Comparison of ENCODE assay signal across 7 cellular contexts in the genomic region with DNA sequence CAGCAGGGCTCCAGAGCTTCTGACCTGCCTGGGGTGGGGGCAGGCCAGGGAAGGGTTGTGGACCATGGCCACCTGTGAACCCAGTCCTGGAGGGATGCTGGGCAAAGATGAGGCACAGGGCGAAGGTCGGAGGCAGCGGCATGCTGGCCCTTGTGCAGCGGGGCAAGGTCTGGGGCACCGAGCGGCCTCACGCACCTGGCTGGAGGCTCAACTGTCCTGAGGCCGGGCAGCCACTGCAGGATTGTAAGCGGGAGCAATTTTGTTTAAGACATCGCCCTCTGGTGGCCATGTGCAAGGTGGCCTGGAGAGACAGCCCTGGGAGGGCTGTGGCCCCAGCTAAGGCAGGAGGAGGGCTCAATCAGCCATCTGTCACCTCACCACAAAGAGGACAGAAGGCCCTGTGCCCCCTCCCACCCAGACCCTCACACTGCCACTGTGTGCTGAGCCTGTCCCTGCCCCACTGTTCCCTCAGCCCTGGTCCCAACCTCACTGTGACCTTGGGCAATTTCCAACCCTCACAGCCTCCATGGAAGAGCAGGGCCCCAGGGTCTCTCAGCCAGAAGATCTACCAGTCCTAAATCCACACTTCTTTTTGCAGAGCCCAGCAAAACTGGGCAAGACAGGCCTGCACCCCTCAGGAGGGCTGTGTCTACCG. TPM values are rescaled to one million over a fixed set of nuclear protein-coding genes. Genes with fewer than 3 reads are reported as not detected.
DNase-seq lines count a peak whose midpoint lies in the region; ATAC-seq and TF ChIP-seq lines count a peak whose summit lies in the region.

No MANE protein-coding gene starts in this region.

- H3K27me3 ChIP-seq in endodermal cell (ENCODE audit: control insufficient read depth, insufficient read depth, low read length, poor library complexity, severe bottlenecking), result no peaks in the 10 kb centered on the region

- H3K27ac ChIP-seq in endodermal cell (ENCODE audit: low read depth, low read length), result peak overlapping the region; percentile 94

- H3K36me3 Mint-ChIP-seq in endodermal cell (ENCODE audit: low read depth), result no peaks in the 10 kb centered on the region

- peak; percentile 92 for TF ChIP-seq CTCF in endodermal cell (conservative IDR thresholded peaks at IDR 0.05)

- H3K4me3 ChIP-seq in endodermal cell (ENCODE audit: low read length), result no peak overlapping the region

- peaks cover 15% of the 10 kb centered on the region for H3K27me3 Mint-ChIP-seq in endodermal cell (ENCODE audit: insufficient read depth)

- peak; percentile 77 for DNase-seq in HK-2 (ENCODE audit: unreplicated experiment)
- DNase-seq in NOMO-1 (lab: John Stamatoyannopoulos, UW; ENCODE audit: unreplicated experiment in 2 of 2), result peak; percentile 65 to 74
- DNase-seq in activated CD8-positive, alpha-beta memory T cell treated with anti-CD3 and anti-CD28 coated beads for 48 hours (ENCODE audit: low read depth in 2 of 3, low spot score in 2 of 3), result peak; percentile 26 to 49 (median 49)
- peak; percentile 95 for DNase-seq in endodermal cell
- DNase-seq in mucosa of gallbladder (ENCODE audit: low spot score), result peak; percentile 81
- DNase-seq in stimulated activated CD8-positive, alpha-beta memory T cell treated with anti-CD3 and anti-CD28 coated beads, Interleukin-4, amount 100 ng/mL, for 48 hours, result peak; percentile 85

- H3K4me1 Mint-ChIP-seq in endodermal cell, result peaks cover 10% of the 10 kb centered on the region

- no peaks in the 10 kb centered on the region for H3K4me1 ChIP-seq in endodermal cell (ENCODE audit: control insufficient read depth, insufficient read depth, low read length)

- no peaks in the 10 kb centered on the region for H3K9me3 Mint-ChIP-seq in endodermal cell

- H3K36me3 ChIP-seq in endodermal cell (ENCODE audit: control insufficient read depth, insufficient read depth, low read length), result no peaks in the 10 kb centered on the region

- no peak overlapping the region for H3K4me3 Mint-ChIP-seq in endodermal cell

- 32 to 46% methylated on average over 6 to 11 of the region's 11 CpGs for WGBS in endodermal cell (ENCODE audit: insufficient coverage in 1 of 2, insufficient read length in 1 of 2), 2 experiments

- ATAC-seq in GM18498 (IDR thresholded peaks at IDR 0.05; ENCODE audit: unreplicated experiment), result peak; percentile 66

- H3K9me3 ChIP-seq in endodermal cell (ENCODE audit: control insufficient read depth, low read length), result no peaks in the 10 kb centered on the region

- H3K9ac ChIP-seq in endodermal cell (ENCODE audit: extremely low read depth, low read length, poor library complexity, severe bottlenecking), result no peak overlapping the region

- H3K27ac Mint-ChIP-seq in endodermal cell, result no peak overlapping the region

RNA-seq across cellular contexts. Expression of gene TPRA1, which starts 46.3 kb away (rescaled TPM):
- total RNA-seq in endodermal cell (10 to 100 TPM; 22.9 TPM), mucosa of gallbladder (47.7 TPM)
- 18.2 TPM for polyA plus RNA-seq in endodermal cell (2013, experiment 1 of 2)
- polyA plus RNA-seq in endodermal cell (2013, experiment 2 of 2), result 15.9 TPM

RNA-seq across cellular contexts. Expression of gene MCM2, which starts 53.9 kb away (rescaled TPM):
- 10 to 100 TPM; 91.5 to 95.9 TPM for total RNA-seq in endodermal cell
- 106 TPM for polyA plus RNA-seq in endodermal cell (2013, experiment 1 of 2)
- polyA plus RNA-seq in endodermal cell (2013, experiment 2 of 2), result 92.1 TPM
- 7.8 TPM for total RNA-seq in mucosa of gallbladder

Comparison
In these comparisons a context has a peak if more than half of its experiments do, and no peak if none do; other contexts are left out.
1. RNA of gene MCM2, which starts 53.9 kb away (total RNA-seq): 91.5 to 95.9 TPM in endodermal cell; 7.8 TPM in mucosa of gallbladder (single experiment); every median in the first group is over 10 times any median in the second.
2. Peak in every context shown above with its lines, with median percentiles within 50 percentile points of each other: DNase-seq.